ENCODE assay signal across 1 cellular context in genomic region chr18:70334264-70334663, GRCh38.
TF ChIP-seq lines count a peak whose summit lies in the region.

No MANE protein-coding gene starts in this region.

TF ChIP-seq in HepG2, 621 proteins besides CTCF, POLR2A, EP300 and RAD21 (continues in another document):
- TF ChIP-seq MAZ (IDR thresholded peaks at IDR 0.05; ENCODE audit: borderline replicate concordance, low read depth, low read length), result no peak
- no peak for TF ChIP-seq MAZ (CRISPR knock-in tag; IDR thresholded peaks at IDR 0.05; ENCODE audit: low read depth)
- no peak for TF ChIP-seq PHF20 (CRISPR knock-in tag; IDR thresholded peaks at IDR 0.05)
- no peak for TF ChIP-seq ZNF652 (CRISPR knock-in tag; IDR thresholded peaks at IDR 0.05; ENCODE audit: borderline replicate concordance, low read depth)
- no peak for TF ChIP-seq TMF1 (CRISPR knock-in tag; IDR thresholded peaks at IDR 0.05; ENCODE audit: low read depth)
- TF ChIP-seq HINFP (CRISPR knock-in tag; IDR thresholded peaks at IDR 0.05; ENCODE audit: low read depth), result no peak
- no peak for TF ChIP-seq MXD4 (CRISPR knock-in tag; IDR thresholded peaks at IDR 0.05)
- TF ChIP-seq ZNF746 (CRISPR knock-in tag; IDR thresholded peaks at IDR 0.05), result no peak
- no peak for TF ChIP-seq HNRNPK (IDR thresholded peaks at IDR 0.05; ENCODE audit: low read depth, low read length, poor library complexity, severe bottlenecking)
- TF ChIP-seq SP140L (CRISPR knock-in tag; IDR thresholded peaks at IDR 0.05; ENCODE audit: borderline replicate concordance), result no peak
- TF ChIP-seq ZNF251 (CRISPR knock-in tag; IDR thresholded peaks at IDR 0.05), result no peak
- TF ChIP-seq PCBP2 (optimal IDR thresholded peaks at IDR 0.05; ENCODE audit: low read depth, low read length, poor library complexity, severe bottlenecking), result no peak
- no peak for TF ChIP-seq MYNN (CRISPR knock-in tag; IDR thresholded peaks at IDR 0.05; ENCODE audit: low read depth)
- TF ChIP-seq ZEB1 (IDR thresholded peaks at IDR 0.05; ENCODE audit: insufficient replicate concordance, low read depth), result no peak
- no peak for TF ChIP-seq RNF2 (conservative IDR thresholded peaks at IDR 0.05; ENCODE audit: low read depth)
- no peak for TF ChIP-seq SNAI1 (CRISPR knock-in tag; IDR thresholded peaks at IDR 0.05; ENCODE audit: borderline replicate concordance)
- no peak for TF ChIP-seq KIAA2018 (CRISPR knock-in tag; IDR thresholded peaks at IDR 0.05; ENCODE audit: borderline replicate concordance)
- TF ChIP-seq CHD2 (IDR thresholded peaks at IDR 0.05; ENCODE audit: low read depth, low read length), result no peak
- TF ChIP-seq TBP (CRISPR knock-in tag; IDR thresholded peaks at IDR 0.05), result no peak
- no peak for TF ChIP-seq HNF1A (IDR thresholded peaks at IDR 0.05; ENCODE audit: low read depth)
- TF ChIP-seq HNF1A (CRISPR knock-in tag; IDR thresholded peaks at IDR 0.05; ENCODE audit: borderline replicate concordance), result no peak
- no peak for TF ChIP-seq MYC (CRISPR knock-in tag; IDR thresholded peaks at IDR 0.05; ENCODE audit: borderline replicate concordance)
- 0 out of 2 replicates have a peak, but pooled peaks have one; percentile 12 for TF ChIP-seq RBFOX2 (IDR thresholded peaks at IDR 0.05; ENCODE audit: low read depth, low read length)
- TF ChIP-seq ZNF777 (CRISPR knock-in tag; IDR thresholded peaks at IDR 0.05), result 0 out of 2 replicates have a peak, but pooled peaks have one; percentile 12
- TF ChIP-seq SNAPC4 (CRISPR knock-in tag; IDR thresholded peaks at IDR 0.05), result 0 out of 2 replicates have a peak, but pooled peaks have one; percentile 7
- no peak for TF ChIP-seq HOXD1 (CRISPR knock-in tag; IDR thresholded peaks at IDR 0.05)
- TF ChIP-seq ZHX1 (CRISPR knock-in tag; IDR thresholded peaks at IDR 0.05; ENCODE audit: low read depth), result no peak
- no peak for TF ChIP-seq HOXA3 (CRISPR knock-in tag; IDR thresholded peaks at IDR 0.05)
- TF ChIP-seq ZSCAN30 (CRISPR knock-in tag; IDR thresholded peaks at IDR 0.05), result no peak
- peak; percentile 97 for TF ChIP-seq ZNF564 (CRISPR knock-in tag; IDR thresholded peaks at IDR 0.05)
- 0 out of 2 replicates have a peak, but pooled peaks have one; percentile 26 for TF ChIP-seq RNF219 (CRISPR knock-in tag; IDR thresholded peaks at IDR 0.05)
- no peak for TF ChIP-seq POLR2AphosphoS2 (IDR thresholded peaks at IDR 0.05; ENCODE audit: low read depth, low read length)
- TF ChIP-seq KAT7 (CRISPR knock-in tag; IDR thresholded peaks at IDR 0.05; ENCODE audit: borderline replicate concordance), result no peak
- TF ChIP-seq FIP1L1 (IDR thresholded peaks at IDR 0.05; ENCODE audit: borderline replicate concordance, insufficient read depth, low read depth, low read length), result no peak
